In genomic region chr15:80711886-80712285, GRCh38 we compare ENCODE assay signal across 11 cellular contexts. TPM values are rescaled to one million over a fixed set of nuclear protein-coding genes. Genes with fewer than 3 reads are reported as not detected.
DNase-seq lines count a peak whose midpoint lies in the region; ATAC-seq lines count a peak whose summit lies in the region.
"Had no signal": no experiment of that assay in that cellular context is flagged by ENCODE, and none has a peak within 500 bp of the region (broad histone marks: within the 10 kb centered on the region; RNA-seq: fewer than 3 reads in every experiment).

No MANE protein-coding gene starts in this region.

- no peak overlapping the region for H3K9ac ChIP-seq in BLaER1 treated with 17β-estradiol and CSF1 and Interleukin-3, amounts not matched to agents 10 nM and 100 nM
- H3K9ac ChIP-seq in Karpas-422 (ENCODE audit: low read length) (no peak overlapping the region), trophoblast cell (ENCODE audit: low read length) (no peak overlapping the region)
- H3K9ac ChIP-seq: GM23248 had no signal

- H3K27me3 Mint-ChIP-seq in activated naive CD8-positive, alpha-beta T cell treated with anti-CD3 and anti-CD28 coated beads, Interleukin-2, amount 50 U/mL, for 24 hours: no peaks in the 10 kb centered on the region
- H3K27me3 Mint-ChIP-seq: CD4-positive, CD25-positive, alpha-beta regulatory T cell had no signal

- H3K9me3 Mint-ChIP-seq in activated naive CD8-positive, alpha-beta T cell treated with anti-CD3 and anti-CD28 coated beads, Interleukin-2, amount 50 U/mL, for 24 hours: no peaks in the 10 kb centered on the region
- H3K9me3 Mint-ChIP-seq: CD4-positive, CD25-positive, alpha-beta regulatory T cell had no signal

- no peak overlapping the region for H3K23ac ChIP-seq in trophoblast cell (ENCODE audit: low read length)

- H2AK5ac ChIP-seq in trophoblast cell (ENCODE audit: low read length): no peak overlapping the region

- H3K4me1 Mint-ChIP-seq in activated naive CD8-positive, alpha-beta T cell treated with anti-CD3 and anti-CD28 coated beads, Interleukin-2, amount 50 U/mL, for 24 hours: peaks cover 20% of the 10 kb centered on the region

- 0 out of 22 replicates have a peak overlapping the region, but pooled peaks of 1 of the 11 experiments have one; percentile 0 for H3K27ac ChIP-seq in BLaER1 treated with 17β-estradiol and CSF1 and Interleukin-3, amounts not matched to agents 10 nM and 100 nM
- H3K27ac ChIP-seq in Karpas-422 (ENCODE audit: low read length) (no peak overlapping the region), trophoblast cell (ENCODE audit: low read depth, low read length) (no peak overlapping the region)
- H3K27ac ChIP-seq: GM23248 had no signal

- no peaks in the 10 kb centered on the region for H3K79me2 ChIP-seq in Karpas-422 (ENCODE audit: low read length)
- H3K79me2 ChIP-seq in trophoblast cell (ENCODE audit: control insufficient read depth, insufficient read depth, low read length, poor library complexity): no peaks in the 10 kb centered on the region

- peak overlapping the region in 8 of 11 experiments; percentile 6 to 69 (median 52); a peak in 9 of 22 replicates for H3K4me2 ChIP-seq in BLaER1 treated with 17β-estradiol and CSF1 and Interleukin-3, amounts not matched to agents 10 nM and 100 nM
- H3K4me2 ChIP-seq in Karpas-422 (ENCODE audit: low read depth, low read length, poor library complexity, severe bottlenecking) (peak overlapping the region; percentile 42), trophoblast cell (ENCODE audit: low read length) (no peak overlapping the region)

- no peak overlapping the region for H4K91ac ChIP-seq in trophoblast cell (ENCODE audit: low read depth, low read length)

- no peak for ATAC-seq in activated naive CD8-positive, alpha-beta T cell treated with anti-CD3 and anti-CD28 coated beads, Interleukin-2, amount 50 U/mL, for 24 hours
- ATAC-seq in HG03457 (IDR thresholded peaks at IDR 0.05; ENCODE audit: unreplicated experiment): no peak

- H3K4ac ChIP-seq in trophoblast cell (ENCODE audit: low read depth, low read length): no peak overlapping the region

- no peaks in the 10 kb centered on the region for H3K9me2 ChIP-seq in Karpas-422 (replicated peaks; ENCODE audit: insufficient read depth, low read length)

- no peak for DNase-seq in Karpas-422
- DNase-seq in activated naive CD8-positive, alpha-beta T cell treated with anti-CD3 and anti-CD28 coated beads, Interleukin-2, amount 50 U/mL, for 24 hours: no peak
- DNase-seq in trophoblast cell: peak; percentile 63 to 82
- DNase-seq in MV-4-11 (lab: John Stamatoyannopoulos, UW): no peak
- no peak for DNase-seq in activated CD4-positive, CD25-positive, alpha-beta regulatory T cell (lab: John Stamatoyannopoulos, UW)
- DNase-seq: DMS79 had no signal

- no peaks in the 10 kb centered on the region for H3K79me1 ChIP-seq in trophoblast cell (ENCODE audit: low read length)

- no peak overlapping the region for H3K4me3 ChIP-seq in BLaER1 treated with 17β-estradiol and CSF1 and Interleukin-3, amounts not matched to agents 10 nM and 100 nM
- H3K4me3 ChIP-seq in Karpas-422 (ENCODE audit: low read length): no peak overlapping the region
- H3K4me3 ChIP-seq in trophoblast cell (ENCODE audit: low read depth, low read length): no peak overlapping the region
- H3K4me3 ChIP-seq: GM12878, GM23248 had no signal

- peaks cover 4 to 79% (median 18%) of the 10 kb centered on the region in 11 experiments; a peak in 18 of 22 replicates for H3K36me3 ChIP-seq in BLaER1 treated with 17β-estradiol and CSF1 and Interleukin-3, amounts not matched to agents 10 nM and 100 nM
- H3K36me3 ChIP-seq in Karpas-422 (ENCODE audit: insufficient read depth, low read length) (no peaks in the 10 kb centered on the region), trophoblast cell (ENCODE audit: control insufficient read depth in 1 of 2, insufficient read depth in 2 of 2, low read length in 2 of 2) (no peaks in the 10 kb centered on the region)

- peaks cover 27 to 100% (median 96%) of the 10 kb centered on the region in 11 experiments for H4K20me1 ChIP-seq in BLaER1 treated with 17β-estradiol and CSF1 and Interleukin-3, amounts not matched to agents 10 nM and 100 nM
- H4K20me1 ChIP-seq in Karpas-422 (ENCODE audit: insufficient read depth, low read depth, low read length): peaks cover 6% of the 10 kb centered on the region; the same call in 1 of the 2 replicates

- no peak overlapping the region for H2BK5ac ChIP-seq in trophoblast cell (ENCODE audit: low read depth, low read length, poor library complexity)

- H3K36me3 Mint-ChIP-seq in activated naive CD8-positive, alpha-beta T cell treated with anti-CD3 and anti-CD28 coated beads, Interleukin-2, amount 50 U/mL, for 24 hours (ENCODE audit: low read depth): no peaks in the 10 kb centered on the region
- H3K36me3 Mint-ChIP-seq: CD4-positive, CD25-positive, alpha-beta regulatory T cell had no signal

- H4K12ac ChIP-seq in trophoblast cell (ENCODE audit: low read depth, low read length): no peak overlapping the region

- H2AFZ ChIP-seq in Karpas-422 (ENCODE audit: low read length) (no peak overlapping the region), trophoblast cell (ENCODE audit: insufficient read depth, low read length, poor library complexity) (no peak overlapping the region)
- H2AFZ ChIP-seq: GM23248 had no signal

- H2BK12ac ChIP-seq in trophoblast cell (ENCODE audit: low read length): no peak overlapping the region

- H3K27ac Mint-ChIP-seq in activated naive CD8-positive, alpha-beta T cell treated with anti-CD3 and anti-CD28 coated beads, Interleukin-2, amount 50 U/mL, for 24 hours: peak overlapping the region; percentile 75
- H3K27ac Mint-ChIP-seq: CD4-positive, CD25-positive, alpha-beta regulatory T cell had no signal

- H3K27me3 ChIP-seq in BLaER1 treated with 17β-estradiol and CSF1 and Interleukin-3, amounts not matched to agents 10 nM and 100 nM: no peaks in the 10 kb centered on the region
- H3K27me3 ChIP-seq in Karpas-422 (ENCODE audit: low read length) (no peaks in the 10 kb centered on the region), trophoblast cell (ENCODE audit: insufficient read depth, low read length) (no peaks in the 10 kb centered on the region)

- no peaks in the 10 kb centered on the region for H3K9me3 ChIP-seq in BLaER1 treated with 17β-estradiol and CSF1 and Interleukin-3, amounts not matched to agents 10 nM and 100 nM (replicated peaks in 1 of 11)
- H3K9me3 ChIP-seq in Karpas-422 (ENCODE audit: low read length): no peaks in the 10 kb centered on the region
- no peaks in the 10 kb centered on the region for H3K9me3 ChIP-seq in trophoblast cell (ENCODE audit: insufficient read depth, low read depth, low read length)

- H2BK120ac ChIP-seq in trophoblast cell (ENCODE audit: insufficient read depth, low read length, poor library complexity): no peak overlapping the region

- H3K4me3 Mint-ChIP-seq in activated naive CD8-positive, alpha-beta T cell treated with anti-CD3 and anti-CD28 coated beads, Interleukin-2, amount 50 U/mL, for 24 hours: no peak overlapping the region
- H3K4me3 Mint-ChIP-seq: CD4-positive, CD25-positive, alpha-beta regulatory T cell had no signal

- no peak overlapping the region for H3K14ac ChIP-seq in trophoblast cell (ENCODE audit: low read length)

- no CpG with 5 or more reads among the region's 6 CpGs for WGBS in trophoblast cell (ENCODE audit: extremely low coverage, insufficient coverage, insufficient read length)

- H3K18ac ChIP-seq in trophoblast cell (ENCODE audit: low read length): no peak overlapping the region

- H3K4me1 ChIP-seq in BLaER1 treated with 17β-estradiol and CSF1 and Interleukin-3, amounts not matched to agents 10 nM and 100 nM: peaks cover 26 to 53% (median 30%) of the 10 kb centered on the region in 10 experiments
- H3K4me1 ChIP-seq in Karpas-422 (ENCODE audit: low read length) (peaks cover 11% of the 10 kb centered on the region), trophoblast cell (ENCODE audit: control insufficient read depth in 1 of 2, insufficient read depth in 2 of 2, low read length in 2 of 2) (no peaks in the 10 kb centered on the region)

- H4K8ac ChIP-seq in trophoblast cell (ENCODE audit: low read depth, low read length): no peak overlapping the region

RNA-seq across cellular contexts. Expression of gene ABHD17C, which starts 16.8 kb away (rescaled TPM):
- total RNA-seq in Karpas-422 (2014; rRNA removed; shearing (Covaris generic); ENCODE audit: low replicate concordance): 0.48 and 1.4 TPM in 2 replicates
- polyA plus RNA-seq in trophoblast cell (2013): 23.5 and 23.8 TPM in 2 replicates

Comparison
In these comparisons a context has a peak if more than half of its experiments do, and no peak if none do; other contexts are left out.
1. DNase-seq: peak in trophoblast cell (2 of 2); none in Karpas-422 (single experiment), activated naive CD8-positive, alpha-beta T cell treated with anti-CD3 and anti-CD28 coated beads, Interleukin-2, amount 50 U/mL, for 24 hours (single experiment), MV-4-11 (single experiment) and activated CD4-positive, CD25-positive, alpha-beta regulatory T cell (0 of 4).